Comparison of ENCODE assay signal across 8 cellular contexts in genomic region chr1:91555821-91556531, GRCh38. TPM values are rescaled to one million over a fixed set of nuclear protein-coding genes. Genes with fewer than 3 reads are reported as not detected.
DNase-seq lines count a peak whose midpoint lies in the region; ATAC-seq and TF ChIP-seq lines count a peak whose summit lies in the region.

No MANE protein-coding gene starts in this region.

- peak overlapping the region; percentile 56 for H3K4me3 Mint-ChIP-seq in activated naive CD8-positive, alpha-beta T cell

- H3K36me3 Mint-ChIP-seq in activated naive CD8-positive, alpha-beta T cell = peaks cover 3% of the 10 kb centered on the region

- TF ChIP-seq POLR2A in Peyer's patch (IDR thresholded peaks at IDR 0.05) = no peak
- TF ChIP-seq POLR2A in suprapubic skin (IDR thresholded peaks at IDR 0.05) = no peak

- no peaks in the 10 kb centered on the region for H3K27me3 ChIP-seq in DND-41 (ENCODE audit: insufficient read depth, low read length, poor library complexity)
- no peaks in the 10 kb centered on the region for H3K27me3 ChIP-seq in Peyer's patch
- H3K27me3 ChIP-seq in neutrophil = no peaks in the 10 kb centered on the region
- no peaks in the 10 kb centered on the region for H3K27me3 ChIP-seq in suprapubic skin

- 83% methylated on average over 7 of the region's 7 CpGs for WGBS in suprapubic skin

- no peaks in the 10 kb centered on the region for H3K9me3 Mint-ChIP-seq in activated naive CD8-positive, alpha-beta T cell (ENCODE audit: low read depth)

- no peak overlapping the region for H2AFZ ChIP-seq in DND-41 (ENCODE audit: low read depth, low read length)

- TF ChIP-seq CTCF in DND-41 (IDR thresholded peaks at IDR 0.05; ENCODE audit: borderline replicate concordance, extremely low read depth, low read length, poor library complexity, severe bottlenecking) (no peak), Peyer's patch (IDR thresholded peaks at IDR 0.05) (no peak), neutrophil (IDR thresholded peaks at IDR 0.05) (no peak), suprapubic skin (IDR thresholded peaks at IDR 0.05) (no peak)

- H3K27me3 Mint-ChIP-seq in activated naive CD8-positive, alpha-beta T cell = no peaks in the 10 kb centered on the region

- H3K9ac ChIP-seq in DND-41 (ENCODE audit: low read depth, low read length) = no peak overlapping the region

- TF ChIP-seq EP300 in suprapubic skin (IDR thresholded peaks at IDR 0.05) = no peak

- H3K27ac ChIP-seq in DND-41 (ENCODE audit: low read length) (no peak overlapping the region), Peyer's patch (peak overlapping the region; percentile 33 to 77 (median 48)), neutrophil (peak overlapping the region; percentile 59), suprapubic skin (no peak overlapping the region)

- no peaks in the 10 kb centered on the region for H3K36me3 ChIP-seq in DND-41 (ENCODE audit: insufficient read depth, low read length)
- H3K36me3 ChIP-seq in Peyer's patch = no peaks in the 10 kb centered on the region
- H3K36me3 ChIP-seq in neutrophil = no peaks in the 10 kb centered on the region
- no peaks in the 10 kb centered on the region for H3K36me3 ChIP-seq in suprapubic skin

- no peak for DNase-seq in DND-41
- DNase-seq in Peyer's patch = peak in 1 of 3 donors; percentile 55
- no peak for DNase-seq in suprapubic skin (ENCODE audit: low spot score in 2 of 2)
- no peak for DNase-seq in MV-4-11 (lab: John Stamatoyannopoulos, UW)

- H3K4me2 ChIP-seq in DND-41 (ENCODE audit: insufficient read depth, low read length) = no peak overlapping the region

- ATAC-seq in DND-41 (ENCODE audit: insufficient read depth, low read depth) (peak; percentile 58; the same call in 2 of the 3 replicates), HG02840 (IDR thresholded peaks at IDR 0.05; ENCODE audit: low FRiP score, unreplicated experiment) (no peak), GM21381 (IDR thresholded peaks at IDR 0.05; ENCODE audit: unreplicated experiment) (no peak)

- peak overlapping the region; percentile 89 for H3K27ac Mint-ChIP-seq in activated naive CD8-positive, alpha-beta T cell

- H3K4me1 Mint-ChIP-seq in activated naive CD8-positive, alpha-beta T cell (ENCODE audit: low read depth) = peaks cover 83% of the 10 kb centered on the region

- H3K79me2 ChIP-seq in DND-41 (ENCODE audit: insufficient read depth, low read length) = no peaks in the 10 kb centered on the region

- H3K9me3 ChIP-seq in DND-41 (ENCODE audit: insufficient read depth, low read length, severe bottlenecking) (no peaks in the 10 kb centered on the region), Peyer's patch (no peaks in the 10 kb centered on the region), neutrophil (no peaks in the 10 kb centered on the region), suprapubic skin (no peaks in the 10 kb centered on the region)

- H3K4me1 ChIP-seq in DND-41 (ENCODE audit: insufficient read depth, low read length) = peaks cover 17% of the 10 kb centered on the region
- peaks cover 0 to 5% (median 0%) of the 10 kb centered on the region in 4 donors for H3K4me1 ChIP-seq in Peyer's patch
- H3K4me1 ChIP-seq in neutrophil (ENCODE audit: control insufficient read depth in 1 of 2, insufficient read depth in 1 of 2, low read depth in 1 of 2, low read length in 1 of 2) = peaks cover 19 to 20% of the 10 kb centered on the region in 2 experiments
- H3K4me1 ChIP-seq in suprapubic skin = peaks cover 51% of the 10 kb centered on the region

- no peaks in the 10 kb centered on the region for H4K20me1 ChIP-seq in DND-41 (ENCODE audit: insufficient read depth, low read length)

- H3K4me3 ChIP-seq in DND-41 (ENCODE audit: low read depth in 1 of 2, low read length in 2 of 2) (no peak overlapping the region), Peyer's patch (no peak overlapping the region), neutrophil (ENCODE audit: low read depth in 1 of 2, low read length in 1 of 2) (no peak overlapping the region), suprapubic skin (no peak overlapping the region)

RNA-seq across cellular contexts. Expression of gene CDC7, which starts 55.3 kb away (rescaled TPM):
- total RNA-seq in Peyer's patch (10 to 100 TPM in 1 of 4 donors, 1 to 10 TPM in 3; 1.2 to 10.7 (median 2.9) TPM), suprapubic skin (1 to 10 TPM in 3 of 4 donors, under 1 TPM in 1; 0.47 to 5.4 (median 2.3) TPM)

Comparison
In these comparisons a context has a peak if more than half of its experiments do, and no peak if none do; other contexts are left out.
1. H3K27ac ChIP-seq: peak in Peyer's patch (4 of 4) and neutrophil (single experiment); none in DND-41 (single experiment) and suprapubic skin (single experiment).